Comparison of ENCODE assay signal across 1 cellular context in the genomic region with DNA sequence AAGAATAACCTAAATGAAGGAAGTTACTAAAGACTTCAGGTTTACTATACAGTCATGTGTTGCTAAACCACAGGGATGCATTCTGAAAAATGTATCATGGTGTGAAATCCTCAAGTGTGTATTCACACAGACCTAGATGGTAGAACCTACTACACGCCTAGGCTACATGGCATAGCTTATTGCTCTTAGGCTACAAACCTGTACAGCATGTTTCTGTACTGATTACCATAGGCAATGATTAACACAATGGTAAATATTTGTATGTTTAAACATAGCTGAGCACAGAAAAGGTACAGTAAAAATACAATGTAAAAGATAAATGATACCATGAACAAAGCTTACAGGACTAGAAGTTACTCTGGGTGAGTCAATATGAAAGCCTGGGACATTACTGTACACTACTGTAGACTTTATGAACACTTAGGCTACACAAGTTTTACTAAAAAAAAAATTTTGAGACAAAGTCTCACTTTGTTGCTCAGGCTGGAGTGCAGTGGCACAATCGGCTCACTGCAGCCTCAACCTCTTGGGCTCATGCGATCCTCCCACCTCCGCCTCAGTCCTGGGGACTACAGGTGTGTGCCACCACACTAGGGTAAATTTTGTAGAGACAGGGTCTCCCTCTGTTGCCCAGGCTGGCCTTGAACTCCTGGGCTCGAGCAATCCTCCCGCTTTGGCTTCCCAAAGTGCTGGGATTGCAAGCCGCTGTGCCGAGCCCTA.
TF ChIP-seq lines count a peak whose summit lies in the region.

No MANE protein-coding gene starts in this region.

TF ChIP-seq in GM12878, 131 proteins besides CTCF, POLR2A, EP300 and RAD21:
- 0 out of 2 replicates have a peak, but pooled peaks have one; percentile 25 for TF ChIP-seq JUNB (IDR thresholded peaks at IDR 0.05)
- TF ChIP-seq RB1 (IDR thresholded peaks at IDR 0.05; ENCODE audit: borderline replicate concordance) = no peak
- no peak for TF ChIP-seq ZBTB11 (CRISPR knock-in tag; IDR thresholded peaks at IDR 0.05)
- TF ChIP-seq RUNX3 (IDR thresholded peaks at IDR 0.05; ENCODE audit: low read length) = 0 out of 2 replicates have a peak, but pooled peaks have one; percentile 20
- TF ChIP-seq ZBTB4 (CRISPR knock-in tag; IDR thresholded peaks at IDR 0.05) = no peak
- no peak for TF ChIP-seq IKZF2 (IDR thresholded peaks at IDR 0.05)
- TF ChIP-seq CHD1 (IDR thresholded peaks at IDR 0.05; ENCODE audit: low read depth, low read length) = no peak
- no peak for TF ChIP-seq ZBED1 (IDR thresholded peaks at IDR 0.05; ENCODE audit: borderline replicate concordance)
- TF ChIP-seq NRF1 (conservative IDR thresholded peaks at IDR 0.05; ENCODE audit: low read depth, low read length) = no peak
- no peak for TF ChIP-seq GABPA (IDR thresholded peaks at IDR 0.05; ENCODE audit: low read depth)
